23 cellular contexts compared by ENCODE assay signal in the genomic region with DNA sequence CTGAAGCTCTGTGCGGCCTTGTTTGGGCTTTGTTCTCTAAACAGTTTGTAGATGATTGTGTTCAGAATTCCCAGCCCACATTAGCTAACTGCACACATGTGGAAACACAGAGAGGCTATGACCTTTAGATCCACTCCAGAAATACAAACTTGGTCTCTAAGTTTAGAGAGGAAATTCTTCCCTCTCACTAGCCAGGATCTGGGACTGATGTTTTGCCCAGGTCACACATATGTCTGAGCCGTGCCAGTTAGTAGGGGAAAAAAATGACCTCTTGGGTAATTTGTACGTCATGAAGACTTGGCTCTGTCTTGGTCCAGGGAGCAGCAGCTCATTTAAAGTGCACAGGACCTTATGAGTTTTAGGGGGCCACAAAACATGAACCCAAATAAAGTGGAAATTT.
DNase-seq lines count a peak whose midpoint lies in the region; ATAC-seq and TF ChIP-seq lines count a peak whose summit lies in the region.
"Had no signal": no experiment of that assay in that cellular context is flagged by ENCODE, and none has a peak within 500 bp of the region (broad histone marks: within the 10 kb centered on the region; RNA-seq: fewer than 3 reads in every experiment).

No MANE protein-coding gene starts in this region.

- no peak for DNase-seq in adipocyte (ENCODE audit: low read depth)
- DNase-seq in fibroblast of the conjunctiva (ENCODE audit: low read depth), result peak; percentile 28
- DNase-seq in mucosa of gallbladder (ENCODE audit: low spot score), result peak; percentile 30
- peak; percentile 33 to 40 for DNase-seq in thyroid gland
- DNase-seq in immature natural killer cell, result no peak
- no peak for DNase-seq in NCI-H2107 treated with DMSO at 0.1 percent for 48 hours (lab: John Stamatoyannopoulos, UW; ENCODE audit: unreplicated experiment)
- DNase-seq: activated CD4-positive, alpha-beta memory T cell treated with anti-CD3 and anti-CD28 coated beads for 36 hours; activated T-cell treated with anti-CD3 and anti-CD28 coated beads, Interleukin-2, amount 50 U/mL, for 24 hours; GDM1; GM23248; MG63; naive thymus-derived CD8-positive, alpha-beta T cell; NCI-H187 treated with DMSO at 0.1 percent for 48 hours; NCI-H446 treated with DMSO at 0.1 percent for 48 hours; posterior cingulate gyrus; SHP77 treated with DMSO at 0.1 percent for 48 hours; WERI-Rb-1 had no signal

- peaks cover 0 to 2% (median 0%) of the 10 kb centered on the region in 3 donors for H3K27me3 Mint-ChIP-seq in immature natural killer cell (ENCODE audit: low read depth in 3 of 3)
- H3K27me3 Mint-ChIP-seq: activated CD4-positive, alpha-beta memory T cell treated with anti-CD3 and anti-CD28 coated beads for 36 hours; activated naive CD8-positive, alpha-beta T cell had no signal

- H3K27ac ChIP-seq in thyroid gland, result peak overlapping the region; percentile 77 to 84 (median 82)
- H3K27ac ChIP-seq: cardiac muscle cell, GM23248, WERI-Rb-1 had no signal

- TF ChIP-seq POLR2A in thyroid gland (IDR thresholded peaks at IDR 0.05), result peak in 1 of 2 donors; percentile 16

- no peaks in the 10 kb centered on the region for H3K36me3 Mint-ChIP-seq in immature natural killer cell
- H3K36me3 Mint-ChIP-seq: activated CD4-positive, alpha-beta memory T cell treated with anti-CD3 and anti-CD28 coated beads for 36 hours; activated naive CD8-positive, alpha-beta T cell; naive thymus-derived CD8-positive, alpha-beta T cell had no signal

- H3K27me3 ChIP-seq in adipocyte (replicated peaks; ENCODE audit: control insufficient read depth, insufficient read depth, low read length) (no peaks in the 10 kb centered on the region), thyroid gland (no peaks in the 10 kb centered on the region)
- H3K27me3 ChIP-seq: cardiac muscle cell, MG63 had no signal

- no peaks in the 10 kb centered on the region for H3K36me3 ChIP-seq in adipocyte (ENCODE audit: control insufficient read depth, insufficient read depth, low read length, severe bottlenecking)
- no peaks in the 10 kb centered on the region for H3K36me3 ChIP-seq in thyroid gland
- H3K36me3 ChIP-seq: cardiac muscle cell, MG63, WERI-Rb-1 had no signal

- ATAC-seq in GM19035 (IDR thresholded peaks at IDR 0.05; ENCODE audit: unreplicated experiment) (no peak), GM21737 (IDR thresholded peaks at IDR 0.05; ENCODE audit: unreplicated experiment) (no peak)
- ATAC-seq: GM12878; naive thymus-derived CD8-positive, alpha-beta T cell had no signal

- no peak overlapping the region for H3K27ac Mint-ChIP-seq in immature natural killer cell
- H3K27ac Mint-ChIP-seq: activated CD4-positive, alpha-beta memory T cell treated with anti-CD3 and anti-CD28 coated beads for 36 hours; activated naive CD8-positive, alpha-beta T cell; activated T-cell treated with anti-CD3 and anti-CD28 coated beads, Interleukin-2, amount 50 U/mL, for 24 hours; naive thymus-derived CD8-positive, alpha-beta T cell; stimulated activated naive CD8-positive, alpha-beta T cell treated with anti-CD3 and anti-CD28 coated beads, Interleukin-15, Interleukin-2, amounts not matched to agents 100 ng/mL and 50 ng/mL, for 24 hours had no signal

- H3K9me3 Mint-ChIP-seq in immature natural killer cell, result peaks cover 0 to 28% (median 6%) of the 10 kb centered on the region in 6 donors
- H3K9me3 Mint-ChIP-seq: activated CD4-positive, alpha-beta memory T cell treated with anti-CD3 and anti-CD28 coated beads for 36 hours; activated T-cell treated with anti-CD3 and anti-CD28 coated beads, Interleukin-2, amount 50 U/mL, for 24 hours; stimulated activated naive CD8-positive, alpha-beta T cell treated with anti-CD3 and anti-CD28 coated beads, Interleukin-15, Interleukin-2, amounts not matched to agents 100 ng/mL and 50 ng/mL, for 24 hours had no signal

- intact Hi-C loops in thyroid gland (cut with DNase I), result no loop called here

- no peak for TF ChIP-seq CTCF in thyroid gland (IDR thresholded peaks at IDR 0.05)

- H3K4me3 ChIP-seq in adipocyte (ENCODE audit: low read length), result no peak overlapping the region
- no peak overlapping the region for H3K4me3 ChIP-seq in thyroid gland (replicated peaks in 1 of 3)
- H3K4me3 ChIP-seq: cardiac muscle cell, GM12878, GM23248, MG63 had no signal

- H3K4me1 Mint-ChIP-seq in immature natural killer cell, result no peaks in the 10 kb centered on the region
- H3K4me1 Mint-ChIP-seq: naive thymus-derived CD8-positive, alpha-beta T cell had no signal

- H3K9ac ChIP-seq in adipocyte (ENCODE audit: low read length), result peak overlapping the region; percentile 0
- H3K9ac ChIP-seq: GM23248 had no signal

- no peak overlapping the region for H3K4me3 Mint-ChIP-seq in immature natural killer cell
- H3K4me3 Mint-ChIP-seq: activated CD4-positive, alpha-beta memory T cell treated with anti-CD3 and anti-CD28 coated beads for 36 hours; activated naive CD8-positive, alpha-beta T cell; activated T-cell treated with anti-CD3 and anti-CD28 coated beads, Interleukin-2, amount 50 U/mL, for 24 hours; naive thymus-derived CD8-positive, alpha-beta T cell; stimulated activated naive CD8-positive, alpha-beta T cell treated with anti-CD3 and anti-CD28 coated beads, Interleukin-15, Interleukin-2, amounts not matched to agents 100 ng/mL and 50 ng/mL, for 24 hours had no signal

- peaks cover 14% of the 10 kb centered on the region for H3K4me1 ChIP-seq in adipocyte (ENCODE audit: control insufficient read depth, insufficient read depth, low read length)
- peaks cover 41 to 53% of the 10 kb centered on the region in 2 donors for H3K4me1 ChIP-seq in thyroid gland

- H3K9me3 ChIP-seq in adipocyte (ENCODE audit: control insufficient read depth, low read length) (no peaks in the 10 kb centered on the region), thyroid gland (no peaks in the 10 kb centered on the region)
- H3K9me3 ChIP-seq: MG63 had no signal

- 3 to 14% methylated on average over 3 of the region's 3 CpGs for WGBS in thyroid gland, 2 donors

Comparison
In these comparisons a context has a peak if more than half of its experiments do, and no peak if none do; other contexts are left out.
1. DNase-seq: peak in fibroblast of the conjunctiva (single experiment), mucosa of gallbladder (single experiment) and thyroid gland (2 of 2); none in adipocyte (single experiment), immature natural killer cell (0 of 3) and NCI-H2107 treated with DMSO at 0.1 percent for 48 hours (single experiment).